In the genomic region with DNA sequence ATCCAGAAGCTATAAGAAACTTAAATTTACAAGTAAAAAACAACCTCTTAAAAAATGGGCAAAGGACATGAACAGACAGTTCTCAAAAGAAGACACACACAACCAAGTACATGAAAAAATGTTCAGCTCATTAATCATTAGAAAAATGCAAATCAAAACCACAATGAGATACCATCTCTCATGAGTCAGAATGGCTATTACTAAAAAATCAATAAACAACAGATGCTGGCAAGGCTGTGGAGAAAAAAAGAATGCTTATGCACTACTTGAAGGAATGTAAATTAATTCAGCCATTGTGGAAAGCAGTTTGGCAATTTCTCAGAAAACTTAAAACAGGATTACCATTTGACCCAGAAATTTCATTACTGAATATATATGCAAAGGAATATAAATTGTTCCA, we compare ENCODE assay signal across 18 cellular contexts.
DNase-seq lines count a peak whose midpoint lies in the region; ATAC-seq and TF ChIP-seq lines count a peak whose summit lies in the region.
"Had no signal": no experiment of that assay in that cellular context is flagged by ENCODE, and none has a peak within 500 bp of the region (broad histone marks: within the 10 kb centered on the region; RNA-seq: fewer than 3 reads in every experiment).

No MANE protein-coding gene starts in this region.

- H3K9me3 ChIP-seq in sigmoid colon, result no peaks in the 10 kb centered on the region
- H3K9me3 ChIP-seq: MG63 had no signal

- H3K4me1 ChIP-seq in sigmoid colon, result no peaks in the 10 kb centered on the region

- TF ChIP-seq EP300 in sigmoid colon (IDR thresholded peaks at IDR 0.05), result no peak

- TF ChIP-seq POLR2A in sigmoid colon (IDR thresholded peaks at IDR 0.05), result no peak

- TF ChIP-seq CTCF in epithelial cell of esophagus (IDR thresholded peaks at IDR 0.05; ENCODE audit: insufficient read depth, low read depth, low read length, missing control alignments) (no peak), sigmoid colon (IDR thresholded peaks at IDR 0.05) (no peak)

- H3K27me3 ChIP-seq in sigmoid colon, result no peaks in the 10 kb centered on the region
- H3K27me3 ChIP-seq: MG63 had no signal

- H3K4me3 ChIP-seq in epithelial cell of esophagus (ENCODE audit: low read length) (no peak overlapping the region), sigmoid colon (no peak overlapping the region)
- H3K4me3 ChIP-seq: K562, MG63 had no signal

- H3K36me3 ChIP-seq in sigmoid colon, result no peaks in the 10 kb centered on the region
- H3K36me3 ChIP-seq: MG63 had no signal

- ATAC-seq in HG02763 (IDR thresholded peaks at IDR 0.05; ENCODE audit: unreplicated experiment), result no peak
- ATAC-seq in GM18502 (IDR thresholded peaks at IDR 0.05; ENCODE audit: poor library complexity, unreplicated experiment), result no peak
- ATAC-seq: K562, Panc1, SK-N-SH treated with all-trans-retinoic acid at 6 μM for 48 hours had no signal

- H3K27ac ChIP-seq in sigmoid colon, result no peak overlapping the region

- peak; percentile 28 for DNase-seq in ELR (ENCODE audit: low read depth)
- DNase-seq in LHCN-M2 (ENCODE audit: low read depth), result peak; percentile 0
- peak; percentile 11 for DNase-seq in epithelial cell of esophagus (ENCODE audit: low read depth)
- peak; percentile 6 for DNase-seq in iris pigment epithelial cell (ENCODE audit: low read depth)
- DNase-seq in sigmoid colon, result no peak
- no peak for DNase-seq in NCI-H2081 (lab: John Stamatoyannopoulos, UW)
- DNase-seq: ACHN; CD4-positive, alpha-beta memory T cell; MG63; NCI-H1092 treated with DMSO at 0.1 percent for 48 hours; NCI-H1694; NCI-H774; Right ventricle myocardium superior had no signal

- intact Hi-C loops in sigmoid colon (cut with DNase I), result no loop called here

Comparison
In these comparisons a context has a peak if more than half of its experiments do, and no peak if none do; other contexts are left out.
1. DNase-seq: peak in ELR (single experiment), LHCN-M2 (single experiment), epithelial cell of esophagus (single experiment) and iris pigment epithelial cell (single experiment); none in sigmoid colon (single experiment) and NCI-H2081 (0 of 2).